Comparison of ENCODE assay signal across 25 cellular contexts in genomic region chr1:3685229-3685628, GRCh38.
"Had no signal": no experiment of that assay in that cellular context is flagged by ENCODE, and none has a peak within 500 bp of the region (broad histone marks: within the 10 kb centered on the region; RNA-seq: fewer than 3 reads in every experiment).

No MANE protein-coding gene starts in this region.

- H3K9me3 ChIP-seq: SJSA1 had no signal

- DNase-seq: activated CD4-positive, alpha-beta T cell treated with anti-CD3 and anti-CD28 coated beads for 4 hours; activated CD8-positive, alpha-beta memory T cell treated with anti-CD3 and anti-CD28 coated beads, Interleukin-2, amount 50 U/mL, for 4 hours; activated CD8-positive, alpha-beta T cell treated with anti-CD3 and anti-CD28 coated beads for 36 hours; activated gamma-delta T cell treated with Interleukin-2 at 50 U/mL for 16 hours; activated naive CD4-positive, alpha-beta T cell treated with anti-CD3 and anti-CD28 coated beads, Interleukin-2, amount 10 ng/mL, durations not matched to agents 7 days and 5 days; activated naive CD8-positive, alpha-beta T cell treated with anti-CD3 and anti-CD28 coated beads for 36 hours; activated T-cell treated with anti-CD3 and anti-CD28 coated beads, Interleukin-2, amount 50 U/mL, for 72 hours; brain microvascular endothelial cell; caudate nucleus; Kasumi-1; KBM-7; NCI-H1048; NCI-H1417 treated with DMSO at 0.1 percent for 48 hours; NCI-H1694; NCI-H2029; NCI-H226; NCI-H526; NK-92 treated with Interleukin-12 subunit alpha and Interleukin-12 subunit beta, amount 100 ng/mL, for 24 hours; OCI-M1; RPMI8226; SHP77 had no signal

- H3K4me1 ChIP-seq: SJSA1 had no signal

- H3K27ac ChIP-seq: brain microvascular endothelial cell, SJSA1 had no signal

- H3K27me3 ChIP-seq: brain microvascular endothelial cell, SJSA1 had no signal

- ATAC-seq: activated CD4-positive, CD25-positive, alpha-beta regulatory T cell treated with anti-CD3 and anti-CD28 coated beads, Interleukin-2, amount 50 U/mL, for 24 hours; activated CD8-positive, alpha-beta T cell treated with anti-CD3 and anti-CD28 coated beads for 36 hours; activated T-cell treated with anti-CD3 and anti-CD28 coated beads, Interleukin-2, amount 50 U/mL, for 72 hours; Panc1; SK-N-SH treated with all-trans-retinoic acid at 6 μM for 48 hours had no signal

- H3K36me3 ChIP-seq: brain microvascular endothelial cell, SJSA1 had no signal

- H3K4me3 ChIP-seq: SJSA1 had no signal
